Comparison of ENCODE assay signal across 8 cellular contexts in the genomic region with DNA sequence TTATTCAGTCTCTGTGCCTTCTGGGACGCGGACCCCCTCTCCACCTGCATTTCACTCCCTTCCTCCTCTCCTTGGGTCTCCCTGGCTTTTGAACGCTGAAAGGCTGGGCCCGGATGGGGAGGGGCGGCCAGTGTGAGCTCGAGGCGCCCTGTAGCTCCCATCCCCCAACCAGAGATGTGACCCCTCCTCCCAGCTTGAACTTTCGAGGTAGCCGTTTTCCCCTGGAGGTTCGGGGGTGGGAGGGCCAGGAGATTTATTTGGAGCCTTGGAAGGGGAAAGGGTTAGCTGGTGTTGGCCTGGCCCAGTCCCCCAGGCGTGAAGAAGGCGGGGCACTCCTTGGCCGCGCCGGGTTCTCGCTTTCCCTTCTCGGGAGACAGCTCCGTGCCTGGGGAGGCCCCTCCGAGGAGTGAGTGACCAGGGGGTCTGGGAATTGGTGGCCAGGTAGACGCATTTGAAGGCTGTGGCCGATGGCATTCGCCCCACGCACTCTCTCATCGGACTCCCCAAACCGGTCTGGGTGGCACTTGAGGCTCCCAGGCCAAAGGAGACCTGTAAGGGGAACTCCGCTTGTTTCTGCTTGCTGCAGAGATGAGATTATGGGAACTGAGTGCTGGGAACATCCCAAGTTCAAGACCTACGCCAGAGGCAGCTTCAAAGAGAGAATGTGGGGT. TPM values are rescaled to one million over a fixed set of nuclear protein-coding genes. Genes with fewer than 3 reads are reported as not detected.
DNase-seq lines count a peak whose midpoint lies in the region; ATAC-seq and TF ChIP-seq lines count a peak whose summit lies in the region.

No MANE protein-coding gene starts in this region.

- no peak overlapping the region for H3K27ac ChIP-seq in MM.1S (ENCODE audit: low read length)
- peak overlapping the region; percentile 92 for H3K27ac ChIP-seq in right cardiac atrium (ENCODE audit: low read length)

- peak overlapping the region; percentile 77 for H3K27ac Mint-ChIP-seq in activated naive CD8-positive, alpha-beta T cell treated with anti-CD3 and anti-CD28 coated beads, Interleukin-2, amount 10 ng/mL, durations not matched to agents 7 days and 5 days

- TF ChIP-seq CTCF in MM.1S (IDR thresholded peaks at IDR 0.05; ENCODE audit: low read length) (no peak), retinal pigment epithelial cell (conservative IDR thresholded peaks at IDR 0.05; ENCODE audit: low read depth, low read length) (no peak)

- H3K36me3 Mint-ChIP-seq in activated naive CD8-positive, alpha-beta T cell treated with anti-CD3 and anti-CD28 coated beads, Interleukin-2, amount 10 ng/mL, durations not matched to agents 7 days and 5 days = peaks cover 6% of the 10 kb centered on the region

- H3K27me3 Mint-ChIP-seq in activated naive CD8-positive, alpha-beta T cell treated with anti-CD3 and anti-CD28 coated beads, Interleukin-2, amount 10 ng/mL, durations not matched to agents 7 days and 5 days = no peaks in the 10 kb centered on the region

- no peaks in the 10 kb centered on the region for H4K20me1 ChIP-seq in MM.1S (ENCODE audit: insufficient read depth, low read length)

- H3K36me3 ChIP-seq in MM.1S (replicated peaks; ENCODE audit: insufficient read depth, low read length) = no peaks in the 10 kb centered on the region

- peak overlapping the region; percentile 100 for H3K4me2 ChIP-seq in MM.1S (ENCODE audit: low read depth, low read length)

- H3K27me3 ChIP-seq in MM.1S (replicated peaks; ENCODE audit: insufficient read depth, low read length) = no peaks in the 10 kb centered on the region
- H3K27me3 ChIP-seq in right cardiac atrium (ENCODE audit: control insufficient read depth, insufficient read depth) = no peaks in the 10 kb centered on the region

- no peaks in the 10 kb centered on the region for H3K9me2 ChIP-seq in MM.1S (replicated peaks; ENCODE audit: insufficient read depth, low read length)

- POLR2A ChIA-PET in activated naive CD8-positive, alpha-beta T cell treated with anti-CD3 and anti-CD28 coated beads, Interleukin-2, amount 10 ng/mL, durations not matched to agents 7 days and 5 days (lab: Charles Lee) = interaction anchor here (0.9 to 2.2 kb wide), 4 partner anchors 8 to 418 kb away, joined by 3 to 13 read pairs (median 5); partner anchors contain the start of gene THUMPD1

- WGBS in right cardiac atrium = 2% methylated on average over 27 of the region's 27 CpGs

- peaks cover 8% of the 10 kb centered on the region for H3K4me1 Mint-ChIP-seq in activated naive CD8-positive, alpha-beta T cell treated with anti-CD3 and anti-CD28 coated beads, Interleukin-2, amount 10 ng/mL, durations not matched to agents 7 days and 5 days

- peaks cover 8% of the 10 kb centered on the region for H3K4me1 ChIP-seq in MM.1S (ENCODE audit: low read length)
- peaks cover 4% of the 10 kb centered on the region for H3K4me1 ChIP-seq in right cardiac atrium (ENCODE audit: control insufficient read depth, insufficient read depth, low read length)

- H3F3A ChIP-seq in MM.1S (ENCODE audit: insufficient read depth, low read length) = no peaks in the 10 kb centered on the region

- H3K9ac ChIP-seq in MM.1S (ENCODE audit: low read length) = no peak overlapping the region; the same call in 1 of the 2 replicates

- DNase-seq in DMS53 (lab: John Stamatoyannopoulos, UW) = peak; percentile 74
- no peak for DNase-seq in MM.1S
- peak; percentile 38 for DNase-seq in activated naive CD8-positive, alpha-beta T cell treated with anti-CD3 and anti-CD28 coated beads, Interleukin-2, amount 10 ng/mL, durations not matched to agents 7 days and 5 days
- peak; percentile 35 to 74 (median 73) for DNase-seq in right cardiac atrium
- DNase-seq in retinal pigment epithelial cell (ENCODE audit: low read depth) = no peak
- DNase-seq in GF-D8 (lab: John Stamatoyannopoulos, UW) = no peak
- DNase-seq in NCI-H187 treated with DMSO at 0.1 percent for 48 hours (lab: John Stamatoyannopoulos, UW) = no peak
- DNase-seq in NCI-H146 treated with DMSO at 0.1 percent for 48 hours (lab: John Stamatoyannopoulos, UW; ENCODE audit: unreplicated experiment) = no peak

- no peaks in the 10 kb centered on the region for H3K9me3 ChIP-seq in MM.1S (replicated peaks; ENCODE audit: insufficient read depth, low read length)
- no peaks in the 10 kb centered on the region for H3K9me3 ChIP-seq in right cardiac atrium (ENCODE audit: control insufficient read depth, low read length)

- peak overlapping the region; percentile 87 for H3K4me3 Mint-ChIP-seq in activated naive CD8-positive, alpha-beta T cell treated with anti-CD3 and anti-CD28 coated beads, Interleukin-2, amount 10 ng/mL, durations not matched to agents 7 days and 5 days

- H3K9me3 Mint-ChIP-seq in activated naive CD8-positive, alpha-beta T cell treated with anti-CD3 and anti-CD28 coated beads, Interleukin-2, amount 10 ng/mL, durations not matched to agents 7 days and 5 days = no peaks in the 10 kb centered on the region

- H3K4me3 ChIP-seq in MM.1S (ENCODE audit: low read length) (peak overlapping the region; percentile 91), right cardiac atrium (ENCODE audit: low read length) (peak overlapping the region; percentile 98), retinal pigment epithelial cell (ENCODE audit: low read length) (peak overlapping the region; percentile 72)

- intact Hi-C loops in right cardiac atrium (cut with DNase I) = loop anchor here in 1 of 4 donors (10.0 kb wide), 2 partner anchors 145 to 395 kb away; no protein-coding TSS in a partner anchor

- peak overlapping the region; percentile 99 for H2AFZ ChIP-seq in MM.1S (ENCODE audit: low read length)

- H3K79me2 ChIP-seq in MM.1S (ENCODE audit: low read length) = no peaks in the 10 kb centered on the region

- no peak for ATAC-seq in activated naive CD8-positive, alpha-beta T cell treated with anti-CD3 and anti-CD28 coated beads, Interleukin-2, amount 10 ng/mL, durations not matched to agents 7 days and 5 days (ENCODE audit: low read depth)
- peak; percentile 48 to 56 for ATAC-seq in right cardiac atrium

RNA-seq across cellular contexts. Expression of gene LDAF1, which starts 0.9 kb away (rescaled TPM):
- 10 to 100 TPM; 10.7 to 12.3 TPM for total RNA-seq in activated naive CD8-positive, alpha-beta T cell treated with anti-CD3 and anti-CD28 coated beads, Interleukin-2, amount 10 ng/mL, durations not matched to agents 7 days and 5 days
- 100 to 1,000 TPM in 1 of 4 donors, 10 to 100 TPM in 3; 71.8 to 116 (median 79.7) TPM for total RNA-seq in right cardiac atrium
- polyA plus RNA-seq in right cardiac atrium = 40.5 TPM

RNA-seq across cellular contexts. Expression of gene DNAH3, which starts 8.8 kb away (rescaled TPM):
- total RNA-seq in activated naive CD8-positive, alpha-beta T cell treated with anti-CD3 and anti-CD28 coated beads, Interleukin-2, amount 10 ng/mL, durations not matched to agents 7 days and 5 days = not detected
- under 1 TPM; 0.12 to 0.68 (median 0.32) TPM for total RNA-seq in right cardiac atrium
- 0.09 TPM for polyA plus RNA-seq in right cardiac atrium

RNA-seq across cellular contexts. Expression of gene ZP2, which starts 52.0 kb away (rescaled TPM):
- total RNA-seq in activated naive CD8-positive, alpha-beta T cell treated with anti-CD3 and anti-CD28 coated beads, Interleukin-2, amount 10 ng/mL, durations not matched to agents 7 days and 5 days = not detected
- not detected for total RNA-seq in right cardiac atrium
- not detected for polyA plus RNA-seq in right cardiac atrium

Comparison
In these comparisons a context has a peak if more than half of its experiments do, and no peak if none do; other contexts are left out.
1. DNase-seq: peak in DMS53 (single experiment), activated naive CD8-positive, alpha-beta T cell treated with anti-CD3 and anti-CD28 coated beads, Interleukin-2, amount 10 ng/mL, durations not matched to agents 7 days and 5 days (single experiment) and right cardiac atrium (3 of 3); none in MM.1S (single experiment), retinal pigment epithelial cell (single experiment), GF-D8 (single experiment), NCI-H187 treated with DMSO at 0.1 percent for 48 hours (single experiment) and NCI-H146 treated with DMSO at 0.1 percent for 48 hours (single experiment).
2. RNA of gene LDAF1, which starts 0.9 kb away (total RNA-seq): 71.8 to 116 TPM in right cardiac atrium; 10.7 to 12.3 TPM in activated naive CD8-positive, alpha-beta T cell treated with anti-CD3 and anti-CD28 coated beads, Interleukin-2, amount 10 ng/mL, durations not matched to agents 7 days and 5 days; every median in the first group is over 4 times any median in the second.
3. Peak in every context shown above with its lines, with median percentiles within 50 percentile points of each other: H3K4me3 ChIP-seq.